ENCODE assay signal across 10 cellular contexts in the genomic region with DNA sequence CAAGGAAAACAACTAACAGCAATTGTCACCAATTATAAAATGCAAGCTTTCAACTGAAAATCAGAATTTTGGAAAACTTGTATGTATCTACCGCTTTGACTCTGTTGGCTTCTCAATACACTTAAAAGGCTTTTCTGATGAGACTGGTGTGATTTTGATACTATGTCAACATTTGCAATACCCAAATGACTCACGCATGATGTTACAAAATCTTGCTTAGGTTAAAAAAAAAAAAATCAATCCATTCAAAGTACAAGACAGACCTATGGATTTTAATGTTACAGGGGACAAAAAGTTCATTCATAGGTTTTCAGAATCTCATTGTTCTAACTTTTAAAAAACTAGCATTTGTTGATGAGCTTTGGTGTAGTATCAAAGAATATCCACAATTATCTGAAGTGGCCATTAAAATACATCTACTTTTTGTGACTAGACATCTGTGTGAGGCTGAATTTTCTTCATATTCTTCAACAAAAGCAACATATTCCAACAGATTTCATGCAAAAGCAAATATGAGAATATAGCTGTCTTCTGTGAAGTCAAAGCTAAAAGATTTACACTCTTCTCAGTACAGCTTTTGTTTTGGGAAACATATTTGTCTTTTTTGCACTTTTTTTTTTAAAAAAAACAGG. TPM values are rescaled to one million over a fixed set of nuclear protein-coding genes. Genes with fewer than 3 reads are reported as not detected.
DNase-seq lines count a peak whose midpoint lies in the region; ATAC-seq and TF ChIP-seq lines count a peak whose summit lies in the region.
"Had no signal": no experiment of that assay in that cellular context is flagged by ENCODE, and none has a peak within 500 bp of the region (broad histone marks: within the 10 kb centered on the region; RNA-seq: fewer than 3 reads in every experiment).

No MANE protein-coding gene starts in this region.

- no peak overlapping the region for H2BK20ac ChIP-seq in H9 (ENCODE audit: low read depth, low read length, poor library complexity, severe bottlenecking)

- no peak overlapping the region for H3K4ac ChIP-seq in H9 (ENCODE audit: low read depth, low read length)

- no peaks in the 10 kb centered on the region for H3K36me3 ChIP-seq in GM23338 (ENCODE audit: insufficient read depth)
- H3K36me3 ChIP-seq: thoracic aorta had no signal

- no peak overlapping the region for H3K4me3 ChIP-seq in AG10803 (ENCODE audit: low read length)
- no peak overlapping the region for H3K4me3 ChIP-seq in fibroblast of villous mesenchyme (ENCODE audit: low read depth, low read length)
- H3K4me3 ChIP-seq in GM23338 = no peak overlapping the region
- H3K4me3 ChIP-seq: thoracic aorta had no signal

- no peaks in the 10 kb centered on the region for H3K27me3 ChIP-seq in H9 (ENCODE audit: insufficient read depth, low read length)
- no peaks in the 10 kb centered on the region for H3K27me3 ChIP-seq in GM23338 (ENCODE audit: insufficient read depth)

- no peak overlapping the region for H4K91ac ChIP-seq in H9 (ENCODE audit: insufficient read length, low read depth, low read length)

- no peak overlapping the region for H3K23ac ChIP-seq in H9 (ENCODE audit: insufficient read length, low read depth, low read length)

- H3K18ac ChIP-seq in H9 (ENCODE audit: insufficient read length, low read depth, low read length) = no peak overlapping the region

- H3K36me3 Mint-ChIP-seq in H9 (ENCODE audit: insufficient read depth in 1 of 3, low read depth in 3 of 3) (peaks cover 0 to 4% (median 0%) of the 10 kb centered on the region in 3 experiments; a peak in 1 of 7 replicates), GM23338 (ENCODE audit: low read depth) (no peaks in the 10 kb centered on the region)

- H3K23me2 ChIP-seq in H9 (ENCODE audit: insufficient read length, low read depth, low read length, poor library complexity, severe bottlenecking) = no peaks in the 10 kb centered on the region

- no peak overlapping the region for H4K8ac ChIP-seq in H9 (replicated peaks; ENCODE audit: insufficient read length, low read depth, low read length)

- H3K9ac ChIP-seq in H9 (ENCODE audit: extremely low read depth, insufficient read length, low read length) = no peak overlapping the region

- no peak for TF ChIP-seq POLR2A in GM18505 (IDR thresholded peaks at IDR 0.05; ENCODE audit: borderline replicate concordance, extremely low read depth, insufficient read depth, insufficient read length)

- no CpG with 5 or more reads among the region's 2 CpGs for WGBS in H9 (ENCODE audit: extremely low coverage, insufficient read length, low lambda C conversion rate)

- DNase-seq in AG10803 (ENCODE audit: low read depth) (peak; percentile 72), H9 (no peak), SIG-M5 (lab: John Stamatoyannopoulos, UW) (peak; percentile 44), fibroblast of villous mesenchyme (ENCODE audit: low read depth) (peak; percentile 77), GM23338 (ENCODE audit: low spot score) (no peak), SHP77 treated with DMSO at 0.1 percent for 48 hours (lab: John Stamatoyannopoulos, UW) (no peak)
- DNase-seq in activated CD4-positive, alpha-beta T cell treated with anti-CD3 and anti-CD28 coated beads, Interleukin-2, amount 50 U/mL, for 1 hour = no peak

- no peak overlapping the region for H2BK12ac ChIP-seq in H9 (ENCODE audit: insufficient read length, low read depth, low read length)

- no peaks in the 10 kb centered on the region for H3K9me3 Mint-ChIP-seq in H9
- H3K9me3 Mint-ChIP-seq in GM23338 = no peaks in the 10 kb centered on the region

- H3K4me1 ChIP-seq in H9 (ENCODE audit: insufficient read depth, low read length) = no peaks in the 10 kb centered on the region; the same call in 1 of the 2 replicates
- H3K4me1 ChIP-seq in GM23338 (ENCODE audit: insufficient read depth) = peaks cover 20% of the 10 kb centered on the region

- H3T11ph ChIP-seq in H9 (ENCODE audit: low read length) = no peak overlapping the region

- ATAC-seq in GM23338 = no peak
- no peak for ATAC-seq in GM18505 (IDR thresholded peaks at IDR 0.05; ENCODE audit: unreplicated experiment)

- H2BK15ac ChIP-seq in H9 (ENCODE audit: low read depth, low read length) = no peak overlapping the region

- H3K9me3 ChIP-seq in H9 (ENCODE audit: control insufficient read depth, low read depth, low read length) = no peaks in the 10 kb centered on the region
- H3K9me3 ChIP-seq: thoracic aorta had no signal

- no peak overlapping the region for H4K5ac ChIP-seq in H9 (ENCODE audit: insufficient read length, low read depth, low read length)

- no peak overlapping the region for H2AK5ac ChIP-seq in H9 (ENCODE audit: insufficient read length, low read length)

- no peaks in the 10 kb centered on the region for H3K79me1 ChIP-seq in H9 (ENCODE audit: insufficient read depth, low read depth, low read length, poor library complexity, severe bottlenecking)

- H3K56ac ChIP-seq in H9 (ENCODE audit: insufficient read length, low read depth, low read length) = no peak overlapping the region

- no peak for TF ChIP-seq CTCF in AG10803 (conservative IDR thresholded peaks at IDR 0.05; ENCODE audit: low read length)
- no peak for TF ChIP-seq CTCF in H9 (conservative IDR thresholded peaks at IDR 0.05)
- no peak for TF ChIP-seq CTCF in fibroblast of villous mesenchyme (IDR thresholded peaks at IDR 0.05; ENCODE audit: insufficient read depth, low read depth, low read length)
- no peak for TF ChIP-seq CTCF in GM23338 (conservative IDR thresholded peaks at IDR 0.05; ENCODE audit: low read depth in 2 of 2)

- H3F3A ChIP-seq in GM23338 (replicated peaks; ENCODE audit: low read depth) = no peaks in the 10 kb centered on the region

- no peak overlapping the region for H3K14ac ChIP-seq in H9 (ENCODE audit: insufficient read depth, low read length)

- H2BK5ac ChIP-seq in H9 (ENCODE audit: insufficient read length, low read length) = no peak overlapping the region

- H3K4me2 ChIP-seq in H9 (ENCODE audit: insufficient read depth, insufficient read length, low read length) (no peak overlapping the region), GM23338 (no peak overlapping the region)

- H2AFZ ChIP-seq in H9 (ENCODE audit: low read length) (no peak overlapping the region), GM23338 (no peak overlapping the region)

- H3K79me2 ChIP-seq in H9 (ENCODE audit: insufficient read depth, low read length) = no peaks in the 10 kb centered on the region
- no peaks in the 10 kb centered on the region for H3K79me2 ChIP-seq in GM23338 (replicated peaks; ENCODE audit: insufficient read depth)

- H3K4me3 Mint-ChIP-seq in H9 = no peak overlapping the region; a peak in 1 of 5 replicates
- no peak overlapping the region for H3K4me3 Mint-ChIP-seq in GM23338
- H3K4me3 Mint-ChIP-seq: nephron had no signal

- H3K27ac Mint-ChIP-seq in H9 (peak overlapping the region in 2 of 3 experiments; percentile 27 to 83; a peak in 3 of 7 replicates), GM23338 (no peak overlapping the region)
- H3K27ac Mint-ChIP-seq: nephron had no signal

- H3K9me2 ChIP-seq in GM23338 (ENCODE audit: insufficient read depth) = no peaks in the 10 kb centered on the region

- no peak overlapping the region for H3K27ac ChIP-seq in H9 (ENCODE audit: insufficient read length, low read depth, low read length)
- no peak overlapping the region for H3K27ac ChIP-seq in GM23338 (ENCODE audit: low read depth)
- H3K27ac ChIP-seq: thoracic aorta had no signal

- H2BK120ac ChIP-seq in H9 (ENCODE audit: low read depth, low read length, poor library complexity, severe bottlenecking) = no peak overlapping the region

- no peaks in the 10 kb centered on the region for H4K20me1 ChIP-seq in H9 (ENCODE audit: control insufficient read depth, insufficient read depth, insufficient read length)
- H4K20me1 ChIP-seq in GM23338 (replicated peaks; ENCODE audit: insufficient read depth) = no peaks in the 10 kb centered on the region

- H3K27me3 Mint-ChIP-seq in H9 (ENCODE audit: low read depth) (no peaks in the 10 kb centered on the region), GM23338 (ENCODE audit: insufficient read depth, low read depth, poor library complexity) (peaks cover 2% of the 10 kb centered on the region)

- H3K4me1 Mint-ChIP-seq in H9 (peaks cover 33 to 39% of the 10 kb centered on the region in 2 experiments), GM23338 (peaks cover 24% of the 10 kb centered on the region)

TF ChIP-seq in GM23338, 12 proteins besides CTCF, POLR2A, EP300 and RAD21 (continues in another document):
- TF ChIP-seq ZNF331 (CRISPR knock-in tag; IDR thresholded peaks at IDR 0.05; ENCODE audit: low read depth) = no peak
- no peak for TF ChIP-seq JUNB (IDR thresholded peaks at IDR 0.05; ENCODE audit: unreplicated experiment)
- TF ChIP-seq POLR2AphosphoS5 (IDR thresholded peaks at IDR 0.05; ENCODE audit: low read depth) = no peak
- TF ChIP-seq NANOG (IDR thresholded peaks at IDR 0.05; ENCODE audit: borderline replicate concordance) = no peak
- no peak for TF ChIP-seq ZNF114 (CRISPR knock-in tag; IDR thresholded peaks at IDR 0.05)
- no peak for TF ChIP-seq EZH2 (IDR thresholded peaks at IDR 0.05; ENCODE audit: low read depth, unreplicated experiment)

RNA-seq across cellular contexts. Expression of gene ELF1, which starts 10.7 kb away (rescaled TPM):
- total RNA-seq in H9 (2021) (14.8 and 15.5 TPM in 2 replicates), fibroblast of villous mesenchyme (38.3 and 43.6 TPM in 2 replicates)
- 11.4 and 12.7 TPM in 2 replicates for total RNA-seq in GM23338 (2014; rRNA removed; shearing (Covaris generic))
- polyA plus RNA-seq in GM23338 (2016; fragmentation: Nextera tagmentation; extraction: Ambion mirVana) = 5.4 and 7.0 TPM in 2 replicates

RNA-seq across cellular contexts. Expression of gene WBP4, which starts 52.8 kb away (rescaled TPM):
- total RNA-seq in H9 (2021) (7.1 and 7.2 TPM in 2 replicates), fibroblast of villous mesenchyme (5.2 and 6.9 TPM in 2 replicates)
- total RNA-seq in GM23338 (2014; rRNA removed; shearing (Covaris generic)) = 7.6 TPM in 2 replicates
- 33.2 and 33.8 TPM in 2 replicates for polyA plus RNA-seq in GM23338 (2016; fragmentation: Nextera tagmentation; extraction: Ambion mirVana)

Comparison
In these comparisons a context has a peak if more than half of its experiments do, and no peak if none do; other contexts are left out.
1. DNase-seq: peak in AG10803 (single experiment), SIG-M5 (single experiment) and fibroblast of villous mesenchyme (single experiment); none in H9 (single experiment), GM23338 (single experiment), SHP77 treated with DMSO at 0.1 percent for 48 hours (single experiment) and activated CD4-positive, alpha-beta T cell treated with anti-CD3 and anti-CD28 coated beads, Interleukin-2, amount 50 U/mL, for 1 hour (single experiment).